Comparison of ENCODE assay signal across 36 cellular contexts in genomic region chr16:1573301-1573700, GRCh38. TPM values are rescaled to one million over a fixed set of nuclear protein-coding genes. Genes with fewer than 3 reads are reported as not detected.
"Had no signal": no experiment of that assay in that cellular context is flagged by ENCODE, and none has a peak within 500 bp of the region (broad histone marks: within the 10 kb centered on the region; RNA-seq: fewer than 3 reads in every experiment).

No MANE protein-coding gene starts in this region.

- H3K4me1 Mint-ChIP-seq: activated naive CD4-positive, alpha-beta T cell treated with anti-CD3 and anti-CD28 coated beads, Interleukin-2, amount 10 ng/mL, durations not matched to agents 7 days and 5 days; activated naive CD4-positive, alpha-beta T cell treated with anti-CD3 and anti-CD28 coated beads, Interleukin-2, amount 50 U/mL, for 24 hours; activated naive CD8-positive, alpha-beta T cell treated with anti-CD3 and anti-CD28 coated beads for 36 hours; activated naive CD8-positive, alpha-beta T cell treated with anti-CD3 and anti-CD28 coated beads, Interleukin-2, amount 50 U/mL, for 24 hours; activated T-helper 17 cell treated with anti-CD3 and anti-CD28 coated beads, Interleukin-2, amount 50 U/mL, for 72 hours; brain; central memory CD8-positive, alpha-beta T cell had no signal

- H3K27ac Mint-ChIP-seq: activated naive CD4-positive, alpha-beta T cell treated with anti-CD3 and anti-CD28 coated beads for 36 hours; activated naive CD4-positive, alpha-beta T cell treated with anti-CD3 and anti-CD28 coated beads, Interleukin-2, amount 10 ng/mL, durations not matched to agents 7 days and 5 days; activated naive CD4-positive, alpha-beta T cell treated with anti-CD3 and anti-CD28 coated beads, Interleukin-2, amount 50 U/mL, for 24 hours; activated naive CD4-positive, alpha-beta T cell treated with anti-CD3 and anti-CD28 coated beads, Interleukin-2, amount 50 U/mL, for 72 hours; activated naive CD8-positive, alpha-beta T cell; activated naive CD8-positive, alpha-beta T cell treated with anti-CD3 and anti-CD28 coated beads for 36 hours; activated naive CD8-positive, alpha-beta T cell treated with anti-CD3 and anti-CD28 coated beads, Interleukin-2, amount 10 ng/mL, durations not matched to agents 7 days and 5 days; activated naive CD8-positive, alpha-beta T cell treated with anti-CD3 and anti-CD28 coated beads, Interleukin-2, amount 50 U/mL, for 24 hours; activated T-cell treated with anti-CD3 and anti-CD28 coated beads, Interleukin-2, amount 50 U/mL, for 72 hours; activated T-helper 17 cell treated with anti-CD3 and anti-CD28 coated beads, Interleukin-2, amount 50 U/mL, for 72 hours; brain had no signal

- H3K27me3 Mint-ChIP-seq: activated naive CD4-positive, alpha-beta T cell treated with anti-CD3 and anti-CD28 coated beads, Interleukin-2, amount 50 U/mL, for 24 hours; activated naive CD8-positive, alpha-beta T cell; activated naive CD8-positive, alpha-beta T cell treated with anti-CD3 and anti-CD28 coated beads for 36 hours; activated naive CD8-positive, alpha-beta T cell treated with anti-CD3 and anti-CD28 coated beads, Interleukin-2, amount 10 ng/mL, durations not matched to agents 7 days and 5 days; activated naive CD8-positive, alpha-beta T cell treated with anti-CD3 and anti-CD28 coated beads, Interleukin-2, amount 50 U/mL, for 24 hours; activated T-helper 17 cell treated with anti-CD3 and anti-CD28 coated beads, Interleukin-2, amount 50 U/mL, for 72 hours; brain; central memory CD8-positive, alpha-beta T cell had no signal

- H3K4me3 Mint-ChIP-seq: activated naive CD4-positive, alpha-beta T cell treated with anti-CD3 and anti-CD28 coated beads for 36 hours; activated naive CD4-positive, alpha-beta T cell treated with anti-CD3 and anti-CD28 coated beads, Interleukin-2, amount 10 ng/mL, durations not matched to agents 7 days and 5 days; activated naive CD4-positive, alpha-beta T cell treated with anti-CD3 and anti-CD28 coated beads, Interleukin-2, amount 50 U/mL, for 24 hours; activated naive CD8-positive, alpha-beta T cell; activated naive CD8-positive, alpha-beta T cell treated with anti-CD3 and anti-CD28 coated beads for 36 hours; activated naive CD8-positive, alpha-beta T cell treated with anti-CD3 and anti-CD28 coated beads, Interleukin-2, amount 10 ng/mL, durations not matched to agents 7 days and 5 days; activated naive CD8-positive, alpha-beta T cell treated with anti-CD3 and anti-CD28 coated beads, Interleukin-2, amount 50 U/mL, for 24 hours; activated T-cell treated with anti-CD3 and anti-CD28 coated beads, Interleukin-2, amount 50 U/mL, for 4 hours; activated T-cell treated with anti-CD3 and anti-CD28 coated beads, Interleukin-2, amount 50 U/mL, for 72 hours; activated T-helper 1 cell treated with anti-CD3 and anti-CD28 coated beads, Interleukin-12 subunit alpha, Interleukin-12 subunit beta, Interleukin-2, Interleukin-4 antibody, amounts not matched to agents 30 ng/mL and 10 ng/mL and 1 ng/mL, durations not matched to agents 14 hours and 24 hours and 36 hours; activated T-helper 17 cell treated with anti-CD3 and anti-CD28 coated beads, Interleukin-2, amount 50 U/mL, for 72 hours; brain; central memory CD8-positive, alpha-beta T cell had no signal

- DNase-seq: activated effector memory CD4-positive, alpha-beta T cell treated with anti-CD3 and anti-CD28 coated beads, Interleukin-2, amount 50 U/mL, for 16 hours; activated effector memory CD4-positive, alpha-beta T cell treated with Interleukin-2 at 50 U/mL for 16 hours; activated gamma-delta T cell; activated gamma-delta T cell treated with Interleukin-2 at 50 U/mL for 16 hours; activated naive CD4-positive, alpha-beta T cell; activated naive CD4-positive, alpha-beta T cell treated with anti-CD3 and anti-CD28 coated beads for 36 hours; activated naive CD4-positive, alpha-beta T cell treated with anti-CD3 and anti-CD28 coated beads, Interleukin-2, amount 10 ng/mL, durations not matched to agents 7 days and 5 days; activated naive CD4-positive, alpha-beta T cell treated with anti-CD3 and anti-CD28 coated beads, Interleukin-2, amount 50 U/mL, for 16 hours; activated naive CD4-positive, alpha-beta T cell treated with Interleukin-2 at 50 U/mL for 16 hours; activated naive CD8-positive, alpha-beta T cell treated with anti-CD3 and anti-CD28 coated beads for 36 hours; activated naive CD8-positive, alpha-beta T cell treated with anti-CD3 and anti-CD28 coated beads, Interleukin-2, amount 10 ng/mL, durations not matched to agents 7 days and 5 days; activated naive CD8-positive, alpha-beta T cell treated with anti-CD3 and anti-CD28 coated beads, Interleukin-2, amount 50 U/mL, for 24 hours; activated T-cell treated with anti-CD3 and anti-CD28 coated beads, Interleukin-2, amount 50 U/mL, for 4 hours; activated T-cell treated with anti-CD3 and anti-CD28 coated beads, Interleukin-2, amount 50 U/mL, for 48 hours; activated T-cell treated with anti-CD3 and anti-CD28 coated beads, Interleukin-2, amount 50 U/mL, for 72 hours; adrenal gland; amniotic stem cell; amygdala; anterior cingulate cortex; aorta; body of pancreas; brain microvascular endothelial cell; caudate nucleus; central memory CD4-positive, alpha-beta T cell; cerebellar nuclear complex had no signal

- H3K9me3 ChIP-seq: adrenal gland, ascending aorta, body of pancreas, breast epithelium had no signal

- H3K9me3 Mint-ChIP-seq: activated naive CD4-positive, alpha-beta T cell treated with anti-CD3 and anti-CD28 coated beads for 36 hours; activated naive CD4-positive, alpha-beta T cell treated with anti-CD3 and anti-CD28 coated beads, Interleukin-2, amount 10 ng/mL, durations not matched to agents 7 days and 5 days; activated naive CD4-positive, alpha-beta T cell treated with anti-CD3 and anti-CD28 coated beads, Interleukin-2, amount 50 U/mL, for 24 hours; activated naive CD4-positive, alpha-beta T cell treated with anti-CD3 and anti-CD28 coated beads, Interleukin-2, amount 50 U/mL, for 72 hours; activated naive CD8-positive, alpha-beta T cell treated with anti-CD3 and anti-CD28 coated beads for 36 hours; activated naive CD8-positive, alpha-beta T cell treated with anti-CD3 and anti-CD28 coated beads, Interleukin-2, amount 10 ng/mL, durations not matched to agents 7 days and 5 days; activated naive CD8-positive, alpha-beta T cell treated with anti-CD3 and anti-CD28 coated beads, Interleukin-2, amount 50 U/mL, for 24 hours; activated T-cell treated with anti-CD3 and anti-CD28 coated beads, Interleukin-2, amount 50 U/mL, for 4 hours; activated T-helper 1 cell treated with anti-CD3 and anti-CD28 coated beads, Interleukin-12 subunit alpha, Interleukin-12 subunit beta, Interleukin-2, Interleukin-4 antibody, amounts not matched to agents 30 ng/mL and 10 ng/mL and 1 ng/mL, durations not matched to agents 14 hours and 24 hours and 36 hours; activated T-helper 17 cell treated with anti-CD3 and anti-CD28 coated beads, Interleukin-2, amount 50 U/mL, for 72 hours; activated T-helper 2 cell treated with anti-CD3 and anti-CD28 coated beads, Interferon-gamma antibody, Interleukin-2, Interleukin-4, amounts not matched to agents 10 μg/mL and 5 μg/mL and 100 μg/mL, durations not matched to agents 14 hours and 24 hours and 36 hours; brain; central memory CD8-positive, alpha-beta T cell had no signal

- H3K36me3 Mint-ChIP-seq: activated naive CD4-positive, alpha-beta T cell treated with anti-CD3 and anti-CD28 coated beads, Interleukin-2, amount 10 ng/mL, durations not matched to agents 7 days and 5 days; activated naive CD4-positive, alpha-beta T cell treated with anti-CD3 and anti-CD28 coated beads, Interleukin-2, amount 50 U/mL, for 24 hours; activated naive CD4-positive, alpha-beta T cell treated with anti-CD3 and anti-CD28 coated beads, Interleukin-2, amount 50 U/mL, for 72 hours; activated naive CD8-positive, alpha-beta T cell; activated naive CD8-positive, alpha-beta T cell treated with anti-CD3 and anti-CD28 coated beads, Interleukin-2, amount 10 ng/mL, durations not matched to agents 7 days and 5 days had no signal

- ATAC-seq: activated naive CD4-positive, alpha-beta T cell treated with anti-CD3 and anti-CD28 coated beads, Interleukin-2, amount 50 U/mL, for 72 hours; activated naive CD8-positive, alpha-beta T cell treated with anti-CD3 and anti-CD28 coated beads, Interleukin-2, amount 50 U/mL, for 24 hours; activated T-cell treated with anti-CD3 and anti-CD28 coated beads, Interleukin-2, amount 50 U/mL, for 4 hours; activated T-cell treated with anti-CD3 and anti-CD28 coated beads, Interleukin-2, amount 50 U/mL, for 72 hours; activated T-helper 17 cell treated with anti-CD3 and anti-CD28 coated beads, Interleukin-2, amount 50 U/mL, for 72 hours; body of pancreas had no signal

RNA-seq across cellular contexts. Expression of gene TMEM204, which starts 39.8 kb away (rescaled TPM):
- total RNA-seq: astrocyte had no signal
